Comparison of ENCODE assay signal across 9 cellular contexts in the genomic region with DNA sequence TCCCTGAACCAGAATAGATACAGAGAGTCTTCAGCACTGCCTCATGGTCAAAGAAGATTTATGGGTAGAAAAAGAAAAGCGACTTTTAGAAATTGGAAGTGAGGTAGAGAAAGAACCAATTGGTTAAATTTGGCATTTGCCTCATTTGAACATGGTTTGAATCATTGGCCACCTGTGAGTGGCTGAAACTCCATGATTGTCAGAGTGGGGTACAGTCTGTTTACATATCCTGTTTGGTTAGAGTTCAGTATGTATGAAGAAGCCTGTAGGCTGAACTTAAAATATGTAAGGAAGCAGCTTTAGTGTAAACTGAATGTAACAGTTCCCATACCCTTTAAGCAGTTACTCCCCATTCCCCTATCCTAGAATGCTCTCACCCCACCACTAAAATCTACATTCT.
"Had no signal": no experiment of that assay in that cellular context is flagged by ENCODE, and none has a peak within 500 bp of the region (broad histone marks: within the 10 kb centered on the region; RNA-seq: fewer than 3 reads in every experiment).

No MANE protein-coding gene starts in this region.

- H3K27ac ChIP-seq: HL-60, KMS-11 had no signal

- H3K4me3 ChIP-seq: K562 had no signal

- H3K36me3 Mint-ChIP-seq: IgD-negative memory B cell had no signal

- H3K27me3 Mint-ChIP-seq: IgD-negative memory B cell had no signal

- H3K9ac ChIP-seq: KMS-11 had no signal

- DNase-seq: IMR-90, Karpas-422, KBM-7, KG1 had no signal

- ATAC-seq: HepG2, K562 had no signal

- H3K4me2 ChIP-seq: KMS-11 had no signal

- H3K4me1 Mint-ChIP-seq: IgD-negative memory B cell had no signal

- H3K27ac Mint-ChIP-seq: IgD-negative memory B cell had no signal
